ENCODE assay signal across 7 cellular contexts in the genomic region with DNA sequence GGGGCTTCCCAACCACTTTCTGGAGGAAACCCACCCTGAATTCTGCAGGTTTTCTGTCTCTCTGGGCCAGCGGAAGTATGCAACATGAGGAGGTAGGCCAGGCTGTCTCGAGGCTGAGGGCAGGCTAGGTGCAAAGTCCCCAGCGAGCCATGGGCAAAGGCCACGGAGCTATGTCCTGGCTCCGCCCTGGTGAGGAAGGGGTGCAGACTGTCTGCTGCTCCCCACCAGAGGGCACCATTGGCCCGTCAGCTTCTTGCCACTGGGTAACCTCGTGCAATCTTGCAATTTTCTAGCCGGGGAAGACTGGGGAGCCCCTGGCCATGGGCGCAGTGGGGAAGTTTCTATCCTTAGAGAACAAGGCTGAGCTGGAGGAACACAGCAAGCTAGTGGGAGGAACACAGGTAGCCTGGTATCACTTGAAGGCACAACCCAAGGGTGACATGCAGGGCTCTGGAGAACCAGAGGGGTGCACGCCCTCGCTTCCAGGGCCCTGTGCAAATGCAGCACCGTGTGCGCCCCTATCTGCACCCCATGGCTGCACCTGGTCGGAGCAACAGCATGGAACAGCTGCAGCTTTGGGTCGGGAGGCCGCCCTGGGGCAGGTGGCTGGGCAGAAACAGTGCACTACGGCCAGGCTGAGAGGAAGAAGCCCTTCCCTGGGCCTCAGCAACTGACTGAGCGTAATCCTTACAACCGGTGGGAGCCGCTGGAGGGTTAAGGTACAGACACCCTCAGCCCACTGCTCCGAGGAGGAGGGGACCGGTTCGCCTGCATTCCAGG. TPM values are rescaled to one million over a fixed set of nuclear protein-coding genes. Genes with fewer than 3 reads are reported as not detected.
DNase-seq lines count a peak whose midpoint lies in the region; ATAC-seq and TF ChIP-seq lines count a peak whose summit lies in the region.

No MANE protein-coding gene starts in this region.

- CTCF ChIA-PET in activated CD4-positive, alpha-beta T cell treated with anti-CD3 and anti-CD28 coated beads for 36 hours (lab: Charles Lee) = interaction anchor here (0.6 to 11.0 kb wide), 36 partner anchors 10 to 391 kb away, joined by 3 to 518 read pairs (median 4); a partner anchor contains a TSS

- TF ChIP-seq CTCF in chondrocyte (IDR thresholded peaks at IDR 0.05) = peak; percentile 98

- no peaks in the 10 kb centered on the region for H3K27me3 Mint-ChIP-seq in activated CD4-positive, alpha-beta T cell treated with anti-CD3 and anti-CD28 coated beads for 36 hours
- no peaks in the 10 kb centered on the region for H3K27me3 Mint-ChIP-seq in chondrocyte (ENCODE audit: low read depth)

- intact Hi-C loops in activated CD4-positive, alpha-beta T cell treated with anti-CD3 and anti-CD28 coated beads for 36 hours (cut with DNase I, micrococcal nuclease) = loop anchor here (1.0 to 10.0 kb wide), 5 partner anchors 27 to 206 kb away; a partner anchor contains a TSS

- DNase-seq in NCI-H446 treated with DMSO at 0.1 percent for 48 hours (lab: John Stamatoyannopoulos, UW) (peak; percentile 62), chondrocyte (ENCODE audit: low spot score) (no peak), kidney glomerular epithelial cell (lab: John Stamatoyannopoulos, UW) (peak; percentile 69)
- DNase-seq in activated CD4-positive, alpha-beta T cell treated with anti-CD3 and anti-CD28 coated beads for 36 hours = peak; percentile 96
- DNase-seq in stimulated activated CD4-positive, alpha-beta T cell treated with anti-CD3 and anti-CD28 coated beads, Interleukin-1b, Interleukin-23, amount 100 ng/mL, for 1 hour (ENCODE audit: low read depth in 2 of 2) = peak; percentile 76 to 85

- peaks cover 5% of the 10 kb centered on the region for H3K36me3 Mint-ChIP-seq in activated CD4-positive, alpha-beta T cell treated with anti-CD3 and anti-CD28 coated beads for 36 hours (ENCODE audit: low read depth)
- no peaks in the 10 kb centered on the region for H3K36me3 Mint-ChIP-seq in chondrocyte (ENCODE audit: low read depth)

- H3K9me3 Mint-ChIP-seq in activated CD4-positive, alpha-beta T cell treated with anti-CD3 and anti-CD28 coated beads for 36 hours (ENCODE audit: low read depth) = no peaks in the 10 kb centered on the region
- H3K9me3 Mint-ChIP-seq in chondrocyte (ENCODE audit: low read depth) = no peaks in the 10 kb centered on the region

- H3K4me1 Mint-ChIP-seq in activated CD4-positive, alpha-beta T cell treated with anti-CD3 and anti-CD28 coated beads for 36 hours = peaks cover 84% of the 10 kb centered on the region
- peaks cover 81% of the 10 kb centered on the region for H3K4me1 Mint-ChIP-seq in chondrocyte (ENCODE audit: low read depth)

- ATAC-seq in GM18517 (IDR thresholded peaks at IDR 0.05; ENCODE audit: unreplicated experiment) (peak; percentile 67), HG03175 (IDR thresholded peaks at IDR 0.05; ENCODE audit: unreplicated experiment) (peak; percentile 73)
- peak; percentile 65 for ATAC-seq in activated CD4-positive, alpha-beta T cell treated with anti-CD3 and anti-CD28 coated beads for 36 hours

- POLR2A ChIA-PET in activated CD4-positive, alpha-beta T cell treated with anti-CD3 and anti-CD28 coated beads for 36 hours (lab: Charles Lee) = interaction anchor here (0.7 to 11.7 kb wide), 7 partner anchors 8 to 74 kb away, joined by 3 to 275 read pairs (median 7); a partner anchor contains a TSS

- peak overlapping the region; percentile 79 for H3K27ac Mint-ChIP-seq in activated CD4-positive, alpha-beta T cell treated with anti-CD3 and anti-CD28 coated beads for 36 hours
- H3K27ac Mint-ChIP-seq in chondrocyte (ENCODE audit: unreplicated experiment) = peak overlapping the region; percentile 98

- H3K4me3 Mint-ChIP-seq in activated CD4-positive, alpha-beta T cell treated with anti-CD3 and anti-CD28 coated beads for 36 hours = peak overlapping the region; percentile 16
- H3K4me3 Mint-ChIP-seq in chondrocyte (ENCODE audit: unreplicated experiment) = no peak overlapping the region

RNA-seq across cellular contexts. Expression of a gene that starts 27.6 kb away (rescaled TPM):
- total RNA-seq in activated CD4-positive, alpha-beta T cell treated with anti-CD3 and anti-CD28 coated beads for 36 hours = 1,000 to 10,000 TPM; 3,424 to 4,221 TPM
- 1,691 to 2,186 TPM (median 1,706 TPM) in 3 replicates for total RNA-seq in chondrocyte

RNA-seq across cellular contexts. Expression of a gene that starts 34.0 kb away (rescaled TPM):
- total RNA-seq in activated CD4-positive, alpha-beta T cell treated with anti-CD3 and anti-CD28 coated beads for 36 hours = 100 to 1,000 TPM; 125 to 139 TPM
- total RNA-seq in chondrocyte = 92.3 to 137 TPM (median 97.5 TPM) in 3 replicates

RNA-seq across cellular contexts. Expression of a gene that starts 37.0 kb away (rescaled TPM):
- 100 to 1,000 TPM in 1 of 2 experiments, 10 to 100 TPM in 1; 74.5 to 104 TPM for total RNA-seq in activated CD4-positive, alpha-beta T cell treated with anti-CD3 and anti-CD28 coated beads for 36 hours
- 68.1 to 79.5 TPM (median 70.5 TPM) in 3 replicates for total RNA-seq in chondrocyte
